In genomic region chr11:83389975-83390374, GRCh38 we compare ENCODE assay signal across 28 cellular contexts.
"Had no signal": no experiment of that assay in that cellular context is flagged by ENCODE, and none has a peak within 500 bp of the region (broad histone marks: within the 10 kb centered on the region; RNA-seq: fewer than 3 reads in every experiment).

No MANE protein-coding gene starts in this region.

- H3K27me3 ChIP-seq: neural progenitor cell, ovary, right lobe of liver, sigmoid colon, suprapubic skin, testis, tibial artery, transverse colon, upper lobe of right lung, uterus had no signal

- H3K4me2 ChIP-seq: neural progenitor cell had no signal

- H3K9me3 ChIP-seq: ovary, suprapubic skin, testis had no signal

- DNase-seq: naive B cell; natural killer cell; occipital lobe; ovary; posterior cingulate gyrus; psoas muscle; right cardiac atrium; right lobe of liver; sigmoid colon; small intestine; stimulated activated CD4-positive, alpha-beta T cell treated with anti-CD3 and anti-CD28 coated beads, Interleukin-15, amount 100 ng/mL, for 24 hours; stimulated activated CD4-positive, alpha-beta T cell treated with anti-CD3 and anti-CD28 coated beads, Interleukin-2, amount 100 ng/mL, for 24 hours; stimulated activated CD4-positive, alpha-beta T cell treated with anti-CD3 and anti-CD28 coated beads, Interleukin-2, amount 100 ng/mL, for 48 hours; stimulated activated CD4-positive, alpha-beta T cell treated with anti-CD3 and anti-CD28 coated beads, Interleukin-4, amount 100 ng/mL, for 24 hours; stimulated activated naive CD4-positive, alpha-beta T cell; substantia nigra; testis; tibial artery; transverse colon; upper lobe of right lung; uterus had no signal

- H3K27ac ChIP-seq: neural progenitor cell, ovary, parathyroid adenoma, psoas muscle, right lobe of liver, sigmoid colon, suprapubic skin, testis, tibial artery, transverse colon, upper lobe of right lung, uterus had no signal

- H3K9ac ChIP-seq: neural progenitor cell, parathyroid adenoma had no signal

- H3K4me1 ChIP-seq: neural progenitor cell, parathyroid adenoma, psoas muscle, right lobe of liver, sigmoid colon, suprapubic skin, testis, tibial artery, transverse colon, upper lobe of right lung, uterus had no signal

- H3K36me3 ChIP-seq: neural progenitor cell, ovary, right lobe of liver, sigmoid colon, suprapubic skin, tibial artery, transverse colon, upper lobe of right lung, uterus had no signal

- H3K36me3 Mint-ChIP-seq: stimulated activated effector memory CD8-positive, alpha-beta T cell treated with anti-CD3 and anti-CD28 coated beads, Interleukin-12 subunit alpha, Interleukin-12 subunit beta, amount 100 ng/mL, for 72 hours had no signal

- H3K4me3 ChIP-seq: neural progenitor cell, ovary, psoas muscle, right lobe of liver, sigmoid colon, suprapubic skin, testis, tibial artery, transverse colon, upper lobe of right lung, uterus had no signal

- H3K27me3 Mint-ChIP-seq: progenitor cell of endocrine pancreas; stimulated activated naive CD8-positive, alpha-beta T cell treated with anti-CD3 and anti-CD28 coated beads, Interleukin-15, Interleukin-2, amounts not matched to agents 100 ng/mL and 50 ng/mL, for 24 hours had no signal

- ATAC-seq: natural killer cell; psoas muscle; right cardiac atrium; right lobe of liver; stimulated activated effector memory CD8-positive, alpha-beta T cell treated with anti-CD3 and anti-CD28 coated beads, Interleukin-12 subunit alpha, Interleukin-12 subunit beta, amount 100 ng/mL, for 72 hours; upper lobe of right lung had no signal

- H3K4me1 Mint-ChIP-seq: naive B cell; natural killer cell; nephron; neural progenitor cell; stimulated activated effector memory CD8-positive, alpha-beta T cell treated with anti-CD3 and anti-CD28 coated beads, Interleukin-12 subunit alpha, Interleukin-12 subunit beta, amount 100 ng/mL, for 72 hours had no signal

- H3K27ac Mint-ChIP-seq: naive B cell; natural killer cell; nephron; neural progenitor cell; progenitor cell of endocrine pancreas; stimulated activated effector memory CD8-positive, alpha-beta T cell treated with anti-CD3 and anti-CD28 coated beads, Interleukin-12 subunit alpha, Interleukin-12 subunit beta, amount 100 ng/mL, for 72 hours; stimulated activated naive CD8-positive, alpha-beta T cell treated with anti-CD3 and anti-CD28 coated beads, Interleukin-15, Interleukin-2, amounts not matched to agents 100 ng/mL and 50 ng/mL, for 24 hours had no signal

- H3K4me3 Mint-ChIP-seq: naive B cell; natural killer cell; nephron; neural progenitor cell; stimulated activated effector memory CD8-positive, alpha-beta T cell treated with anti-CD3 and anti-CD28 coated beads, Interleukin-12 subunit alpha, Interleukin-12 subunit beta, amount 100 ng/mL, for 72 hours; stimulated activated naive CD8-positive, alpha-beta T cell treated with anti-CD3 and anti-CD28 coated beads, Interleukin-15, Interleukin-2, amounts not matched to agents 100 ng/mL and 50 ng/mL, for 24 hours had no signal

- H2AFZ ChIP-seq: neural progenitor cell, parathyroid adenoma had no signal

- H3K79me2 ChIP-seq: parathyroid adenoma had no signal
